Comparison of ENCODE assay signal across 6 cellular contexts in the genomic region with DNA sequence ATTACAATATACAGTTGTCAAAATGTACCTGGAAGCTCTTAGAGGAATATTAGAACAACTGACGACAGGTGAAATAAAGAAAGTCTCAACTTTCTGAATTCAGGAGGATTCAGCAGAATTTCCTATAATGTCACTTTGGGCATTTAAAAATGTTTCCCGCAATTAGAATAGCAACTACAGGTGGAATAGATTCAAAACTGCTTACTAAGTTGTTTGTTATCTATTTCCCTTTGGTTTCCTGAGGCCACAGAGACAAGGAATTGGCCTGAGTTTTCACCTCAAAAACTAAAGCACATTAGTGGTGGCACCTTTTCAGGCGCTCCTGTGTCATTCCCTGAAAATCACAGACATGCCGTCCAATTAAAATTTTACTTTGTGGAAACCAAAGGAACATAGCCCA.
"Had no signal": no experiment of that assay in that cellular context is flagged by ENCODE, and none has a peak within 500 bp of the region (broad histone marks: within the 10 kb centered on the region; RNA-seq: fewer than 3 reads in every experiment).

No MANE protein-coding gene starts in this region.

- H3K4me2 ChIP-seq: KMS-11 had no signal

- FAIRE-seq: HTR-8/SVneo had no signal

- H3K27ac ChIP-seq: HL-60, KMS-11 had no signal

- H3K9ac ChIP-seq: KMS-11 had no signal

- DNase-seq: IMR-90, KBM-7, KG1 had no signal
